20 cellular contexts compared by ENCODE assay signal in the genomic region with DNA sequence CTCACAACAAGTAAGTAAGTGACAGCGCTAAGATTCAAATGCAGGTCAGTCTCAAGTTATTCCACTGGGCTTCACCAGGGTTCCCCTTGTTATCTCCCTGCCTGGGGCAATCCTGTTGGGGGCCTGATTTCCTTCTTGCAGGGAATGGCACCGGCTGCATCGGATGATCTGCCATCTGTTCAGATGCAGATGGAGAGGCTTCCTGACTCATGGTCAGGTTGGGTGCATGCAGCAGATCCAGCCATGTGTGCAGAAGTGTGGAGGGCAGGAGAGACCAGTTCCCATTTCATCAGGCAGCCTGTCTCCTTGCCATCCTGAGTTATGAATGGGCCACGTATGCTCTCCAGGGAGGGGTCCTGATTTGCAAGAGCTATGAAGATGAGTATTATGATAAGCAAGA.
"Had no signal": no experiment of that assay in that cellular context is flagged by ENCODE, and none has a peak within 500 bp of the region (broad histone marks: within the 10 kb centered on the region; RNA-seq: fewer than 3 reads in every experiment).

No MANE protein-coding gene starts in this region.

- DNase-seq: activated CD4-positive, alpha-beta T cell treated with anti-CD3 and anti-CD28 coated beads for 36 hours; activated CD4-positive, alpha-beta T cell treated with anti-CD3 and anti-CD28 coated beads, Interleukin-2, amount 50 U/mL, for 48 hours; activated naive CD8-positive, alpha-beta T cell treated with anti-CD3 and anti-CD28 coated beads, Interleukin-2, amount 10 ng/mL, durations not matched to agents 7 days and 5 days; activated T-cell treated with anti-CD3 and anti-CD28 coated beads for 4 hours; amygdala; colonic mucosa; endodermal cell; foreskin keratinocyte; hypothalamus; islet precursor cell; posterior cingulate gyrus; sigmoid colon; stimulated activated CD4-positive, alpha-beta T cell treated with anti-CD3 and anti-CD28 coated beads, Interleukin-4, amount 100 ng/mL, for 24 hours; testis; upper lobe of left lung had no signal

- H3K36me3 ChIP-seq: colonic mucosa, sigmoid colon, upper lobe of left lung had no signal

- H3K27me3 ChIP-seq: colonic mucosa, sigmoid colon, testis, upper lobe of left lung had no signal

- H3K4me1 Mint-ChIP-seq: endodermal cell; stimulated activated effector memory CD8-positive, alpha-beta T cell treated with anti-CD3 and anti-CD28 coated beads, Interleukin-12 subunit alpha, Interleukin-12 subunit beta, amount 100 ng/mL, for 72 hours had no signal

- H3K4me3 ChIP-seq: colonic mucosa, lung, sigmoid colon, testis, upper lobe of left lung had no signal

- H3K9me3 ChIP-seq: colonic mucosa, sigmoid colon, testis, upper lobe of left lung had no signal

- H3K4me3 Mint-ChIP-seq: activated CD4-positive, alpha-beta T cell treated with anti-CD3 and anti-CD28 coated beads for 36 hours; activated naive CD8-positive, alpha-beta T cell treated with anti-CD3 and anti-CD28 coated beads, Interleukin-2, amount 10 ng/mL, durations not matched to agents 7 days and 5 days; endodermal cell; mesothelial cell of epicardium; nephron; stimulated activated effector memory CD8-positive, alpha-beta T cell treated with anti-CD3 and anti-CD28 coated beads, Interleukin-12 subunit alpha, Interleukin-12 subunit beta, amount 100 ng/mL, for 72 hours had no signal

- H3K27ac Mint-ChIP-seq: activated CD4-positive, alpha-beta T cell treated with anti-CD3 and anti-CD28 coated beads for 36 hours; activated naive CD8-positive, alpha-beta T cell treated with anti-CD3 and anti-CD28 coated beads, Interleukin-2, amount 10 ng/mL, durations not matched to agents 7 days and 5 days; endodermal cell; mesothelial cell of epicardium; nephron; stimulated activated effector memory CD8-positive, alpha-beta T cell treated with anti-CD3 and anti-CD28 coated beads, Interleukin-12 subunit alpha, Interleukin-12 subunit beta, amount 100 ng/mL, for 72 hours had no signal

- H3K36me3 Mint-ChIP-seq: activated naive CD8-positive, alpha-beta T cell treated with anti-CD3 and anti-CD28 coated beads, Interleukin-2, amount 10 ng/mL, durations not matched to agents 7 days and 5 days; mesothelial cell of epicardium; stimulated activated effector memory CD8-positive, alpha-beta T cell treated with anti-CD3 and anti-CD28 coated beads, Interleukin-12 subunit alpha, Interleukin-12 subunit beta, amount 100 ng/mL, for 72 hours had no signal

- H3K27me3 Mint-ChIP-seq: activated CD4-positive, alpha-beta T cell treated with anti-CD3 and anti-CD28 coated beads for 36 hours had no signal

- H3K9me3 Mint-ChIP-seq: activated naive CD8-positive, alpha-beta T cell treated with anti-CD3 and anti-CD28 coated beads, Interleukin-2, amount 10 ng/mL, durations not matched to agents 7 days and 5 days; stimulated activated effector memory CD8-positive, alpha-beta T cell treated with anti-CD3 and anti-CD28 coated beads, Interleukin-12 subunit alpha, Interleukin-12 subunit beta, amount 100 ng/mL, for 72 hours had no signal

- H3K27ac ChIP-seq: colonic mucosa, epithelial cell of prostate, foreskin keratinocyte, sigmoid colon, testis, upper lobe of left lung had no signal

- H3K4me1 ChIP-seq: colonic mucosa, foreskin keratinocyte, sigmoid colon, testis, upper lobe of left lung had no signal
